In the genomic region with DNA sequence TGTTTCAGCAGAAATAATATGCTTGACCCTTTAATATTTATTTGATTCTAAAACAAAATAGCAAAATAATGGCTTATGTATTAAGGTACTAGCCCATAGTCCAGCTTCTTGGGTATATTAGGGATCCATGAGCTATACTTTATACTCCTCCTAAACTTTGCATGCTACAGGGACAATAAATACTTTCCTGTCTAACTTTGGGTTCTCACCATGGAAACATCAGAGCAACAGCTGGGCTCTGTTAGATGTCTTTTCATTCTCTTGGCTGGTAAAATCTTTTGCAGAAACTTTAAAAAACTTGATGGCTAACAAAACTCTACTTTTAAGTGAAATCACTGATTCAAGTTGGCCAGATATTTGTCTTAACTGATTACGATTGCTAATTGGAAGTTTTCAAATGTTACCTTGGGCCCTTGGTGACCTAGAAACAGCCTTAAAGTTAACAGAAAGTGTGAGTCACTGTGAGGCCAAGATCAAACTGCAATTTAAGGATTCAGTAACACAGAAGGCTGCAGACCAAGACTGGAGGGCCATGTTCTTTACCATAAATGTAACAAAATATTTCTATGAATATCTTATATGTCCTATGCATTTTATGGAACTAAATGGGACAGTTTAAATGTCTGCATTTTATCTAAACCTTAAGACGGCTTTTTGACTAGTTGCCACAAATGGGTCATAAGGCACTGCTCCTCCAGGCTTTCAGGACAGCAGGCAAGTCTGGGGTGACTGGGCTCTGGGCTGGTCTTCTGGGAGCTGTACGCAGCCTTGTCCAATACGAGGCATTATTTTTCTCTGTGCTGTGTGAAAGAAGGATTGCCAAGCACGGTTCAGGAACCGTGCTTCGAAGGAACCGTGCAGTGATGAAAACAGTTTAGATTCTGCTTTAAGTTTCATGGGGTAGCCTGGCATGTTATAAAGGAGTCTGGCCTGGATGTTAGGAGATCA, we compare ENCODE assay signal across 21 cellular contexts.
DNase-seq lines count a peak whose midpoint lies in the region; ATAC-seq and TF ChIP-seq lines count a peak whose summit lies in the region.
"Had no signal": no experiment of that assay in that cellular context is flagged by ENCODE, and none has a peak within 500 bp of the region (broad histone marks: within the 10 kb centered on the region; RNA-seq: fewer than 3 reads in every experiment).

No MANE protein-coding gene starts in this region.

- CTCF ChIA-PET in HEK293 (lab: Yijun Ruan, JAX) = interaction anchor here (0.7 kb wide), 1 partner anchor 227 kb away, joined by 3 read pairs; no protein-coding TSS in a partner anchor

- H3K27ac ChIP-seq in HEK293 (ENCODE audit: extremely low read depth, low read depth, low read length) (no peak overlapping the region), smooth muscle cell (ENCODE audit: low read depth) (peak overlapping the region; percentile 77), substantia nigra (ENCODE audit: low read depth, low read length, poor library complexity, severe bottlenecking) (no peak overlapping the region)

- TF ChIP-seq CTCF in HEK293 (tag by site-specific recombination; IDR thresholded peaks at IDR 0.05) (no peak), mesothelial cell of epicardium (IDR thresholded peaks at IDR 0.05; ENCODE audit: unreplicated experiment) (no peak), smooth muscle cell (IDR thresholded peaks at IDR 0.05; ENCODE audit: borderline replicate concordance, insufficient read depth, poor library complexity, severe bottlenecking) (no peak)

- H3K27me3 ChIP-seq in smooth muscle cell (ENCODE audit: low read depth) = no peaks in the 10 kb centered on the region

- H3F3A ChIP-seq in smooth muscle cell (ENCODE audit: low read depth) = no peaks in the 10 kb centered on the region

- no peaks in the 10 kb centered on the region for H3K36me3 Mint-ChIP-seq in mesothelial cell of epicardium
- H3K36me3 Mint-ChIP-seq: CD8-positive, alpha-beta T cell had no signal

- H3K36me3 ChIP-seq in HEK293 (ENCODE audit: control insufficient read depth in 2 of 2, insufficient read depth in 1 of 2, low read length in 2 of 2) (no peaks in the 10 kb centered on the region), smooth muscle cell (ENCODE audit: low read depth) (no peaks in the 10 kb centered on the region)

- H3K4me1 ChIP-seq in HEK293 (ENCODE audit: control insufficient read depth, insufficient read depth, low read length) (no peaks in the 10 kb centered on the region), smooth muscle cell (ENCODE audit: low read depth) (peaks cover 3% of the 10 kb centered on the region)

- peak overlapping the region; percentile 19 for H3K27ac Mint-ChIP-seq in mesothelial cell of epicardium
- H3K27ac Mint-ChIP-seq: B cell; CD8-positive, alpha-beta T cell had no signal

- no peaks in the 10 kb centered on the region for H3K9me3 Mint-ChIP-seq in mesothelial cell of epicardium
- H3K9me3 Mint-ChIP-seq: CD8-positive, alpha-beta T cell had no signal

- peak overlapping the region; percentile 52 for H2AFZ ChIP-seq in smooth muscle cell (ENCODE audit: low read depth)

- H3K9me3 ChIP-seq in HEK293 (ENCODE audit: control insufficient read depth, insufficient read depth, low read depth, low read length) = no peaks in the 10 kb centered on the region
- no peaks in the 10 kb centered on the region for H3K9me3 ChIP-seq in smooth muscle cell (replicated peaks; ENCODE audit: low read depth)

- peak overlapping the region; percentile 60 for H3K9ac ChIP-seq in smooth muscle cell (ENCODE audit: low read depth)

- peaks cover 8% of the 10 kb centered on the region for H3K4me1 Mint-ChIP-seq in mesothelial cell of epicardium
- H3K4me1 Mint-ChIP-seq: B cell had no signal

- H4K20me1 ChIP-seq in smooth muscle cell (ENCODE audit: low read depth) = no peaks in the 10 kb centered on the region

- no peak overlapping the region for H3K4me3 Mint-ChIP-seq in mesothelial cell of epicardium
- H3K4me3 Mint-ChIP-seq: B cell; CD8-positive, alpha-beta T cell had no signal

- no peaks in the 10 kb centered on the region for H3K79me2 ChIP-seq in smooth muscle cell (ENCODE audit: low read depth)

- DNase-seq in fibroblast of peridontal ligament (ENCODE audit: extremely low read depth) (peak; percentile 46), mesothelial cell of epicardium (ENCODE audit: low spot score in 2 of 2, unreplicated experiment in 2 of 2) (no peak), smooth muscle cell (lab: John Stamatoyannopoulos, UW; ENCODE audit: unreplicated experiment) (no peak), NCI-H524 (lab: John Stamatoyannopoulos, UW) (no peak), substantia nigra (lab: John Stamatoyannopoulos, UW) (no peak)
- DNase-seq: ACHN; CD8-positive, alpha-beta T cell; DMS 273 treated with DMSO at 0.1 percent for 48 hours; GOT3; Karpas-422; NCI-H1105 treated with DMSO at 0.1 percent for 48 hours; NCI-H1930; NCI-H2171; NCI-H446 treated with DMSO at 0.1 percent for 48 hours; NCI-H774; Right ventricle myocardium superior had no signal

- H3K27me3 Mint-ChIP-seq in mesothelial cell of epicardium (ENCODE audit: low read depth) = no peaks in the 10 kb centered on the region

- H3K4me3 ChIP-seq in HEK293 (ENCODE audit: low read depth, low read length) (no peak overlapping the region), smooth muscle cell (no peak overlapping the region)

- 83% methylated on average over 8 of the region's 8 CpGs for WGBS in smooth muscle cell (ENCODE audit: low lambda C conversion rate)

- no peak for ATAC-seq in HG02588 (IDR thresholded peaks at IDR 0.05; ENCODE audit: unreplicated experiment)
- no peak for ATAC-seq in GM21367 (IDR thresholded peaks at IDR 0.05; ENCODE audit: unreplicated experiment)
- ATAC-seq: CD8-positive, alpha-beta T cell; HepG2 had no signal

- H3K4me2 ChIP-seq in smooth muscle cell = peak overlapping the region; percentile 14

- POLR2A ChIA-PET in HEK293 (lab: Yijun Ruan, JAX) = no interaction called here

TF ChIP-seq in HEK293, 187 proteins besides CTCF, POLR2A, EP300 and RAD21 (continues in another document):
- no peak for TF ChIP-seq TRIM28 (IDR thresholded peaks at IDR 0.05; ENCODE audit: borderline replicate concordance, low read length)
- no peak for TF ChIP-seq ZNF621 (tag by site-specific recombination; IDR thresholded peaks at IDR 0.05)
- TF ChIP-seq, protein P1, sequence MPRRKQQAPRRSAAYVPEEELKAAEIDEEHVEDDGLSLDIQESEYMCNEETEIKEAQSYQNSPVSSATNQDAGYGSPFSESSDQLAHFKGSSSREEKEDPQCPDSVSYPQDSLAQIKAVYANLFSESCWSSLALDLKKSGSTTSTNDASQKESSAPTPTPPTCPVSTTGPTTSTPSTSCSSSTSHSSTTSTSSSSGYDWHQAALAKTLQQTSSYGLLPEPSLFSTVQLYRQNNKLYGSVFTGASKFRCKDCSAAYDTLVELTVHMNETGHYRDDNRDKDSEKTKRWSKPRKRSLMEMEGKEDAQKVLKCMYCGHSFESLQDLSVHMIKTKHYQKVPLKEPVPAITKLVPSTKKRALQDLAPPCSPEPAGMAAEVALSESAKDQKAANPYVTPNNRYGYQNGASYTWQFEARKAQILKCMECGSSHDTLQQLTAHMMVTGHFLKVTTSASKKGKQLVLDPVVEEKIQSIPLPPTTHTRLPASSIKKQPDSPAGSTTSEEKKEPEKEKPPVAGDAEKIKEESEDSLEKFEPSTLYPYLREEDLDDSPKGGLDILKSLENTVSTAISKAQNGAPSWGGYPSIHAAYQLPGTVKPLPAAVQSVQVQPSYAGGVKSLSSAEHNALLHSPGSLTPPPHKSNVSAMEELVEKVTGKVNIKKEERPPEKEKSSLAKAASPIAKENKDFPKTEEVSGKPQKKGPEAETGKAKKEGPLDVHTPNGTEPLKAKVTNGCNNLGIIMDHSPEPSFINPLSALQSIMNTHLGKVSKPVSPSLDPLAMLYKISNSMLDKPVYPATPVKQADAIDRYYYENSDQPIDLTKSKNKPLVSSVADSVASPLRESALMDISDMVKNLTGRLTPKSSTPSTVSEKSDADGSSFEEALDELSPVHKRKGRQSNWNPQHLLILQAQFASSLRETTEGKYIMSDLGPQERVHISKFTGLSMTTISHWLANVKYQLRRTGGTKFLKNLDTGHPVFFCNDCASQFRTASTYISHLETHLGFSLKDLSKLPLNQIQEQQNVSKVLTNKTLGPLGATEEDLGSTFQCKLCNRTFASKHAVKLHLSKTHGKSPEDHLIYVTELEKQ (tag by site-specific recombination; IDR thresholded peaks at IDR 0.05; ENCODE audit: borderline replicate concordance) = no peak
- TF ChIP-seq, protein P2, sequence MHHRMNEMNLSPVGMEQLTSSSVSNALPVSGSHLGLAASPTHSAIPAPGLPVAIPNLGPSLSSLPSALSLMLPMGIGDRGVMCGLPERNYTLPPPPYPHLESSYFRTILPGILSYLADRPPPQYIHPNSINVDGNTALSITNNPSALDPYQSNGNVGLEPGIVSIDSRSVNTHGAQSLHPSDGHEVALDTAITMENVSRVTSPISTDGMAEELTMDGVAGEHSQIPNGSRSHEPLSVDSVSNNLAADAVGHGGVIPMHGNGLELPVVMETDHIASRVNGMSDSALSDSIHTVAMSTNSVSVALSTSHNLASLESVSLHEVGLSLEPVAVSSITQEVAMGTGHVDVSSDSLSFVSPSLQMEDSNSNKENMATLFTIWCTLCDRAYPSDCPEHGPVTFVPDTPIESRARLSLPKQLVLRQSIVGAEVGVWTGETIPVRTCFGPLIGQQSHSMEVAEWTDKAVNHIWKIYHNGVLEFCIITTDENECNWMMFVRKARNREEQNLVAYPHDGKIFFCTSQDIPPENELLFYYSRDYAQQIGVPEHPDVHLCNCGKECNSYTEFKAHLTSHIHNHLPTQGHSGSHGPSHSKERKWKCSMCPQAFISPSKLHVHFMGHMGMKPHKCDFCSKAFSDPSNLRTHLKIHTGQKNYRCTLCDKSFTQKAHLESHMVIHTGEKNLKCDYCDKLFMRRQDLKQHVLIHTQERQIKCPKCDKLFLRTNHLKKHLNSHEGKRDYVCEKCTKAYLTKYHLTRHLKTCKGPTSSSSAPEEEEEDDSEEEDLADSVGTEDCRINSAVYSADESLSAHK (tag by site-specific recombination; IDR thresholded peaks at IDR 0.05) = peak; percentile 66; the same call in 1 of the 2 replicates
- no peak for TF ChIP-seq SCRT2 (tag by site-specific recombination; IDR thresholded peaks at IDR 0.05)
